8 cellular contexts compared by ENCODE assay signal in genomic region chr9:37753489-37754190, GRCh38. TPM values are rescaled to one million over a fixed set of nuclear protein-coding genes. Genes with fewer than 3 reads are reported as not detected.
A peak's percentile ranks its signal among the peaks of the same experiment; 100 is the strongest.
DNase-seq lines count a peak whose midpoint lies in the region; ATAC-seq and TF ChIP-seq lines count a peak whose summit lies in the region.

Gene TRMT10B, plus strand, starts transcription at chr9:37753805. Its CDS starts 8,127 bp downstream, at chr9:37761932.

- no peaks in the 10 kb centered on the region for H3K9me3 Mint-ChIP-seq in chondrocyte (ENCODE audit: low read depth)

- peaks cover 14% of the 10 kb centered on the region for H3K4me1 Mint-ChIP-seq in chondrocyte (ENCODE audit: low read depth)

- no peaks in the 10 kb centered on the region for H3K36me3 Mint-ChIP-seq in chondrocyte (ENCODE audit: low read depth)

- no peaks in the 10 kb centered on the region for H3K27me3 Mint-ChIP-seq in chondrocyte (ENCODE audit: low read depth)

- ATAC-seq in HG03039 (IDR thresholded peaks at IDR 0.05; ENCODE audit: unreplicated experiment), result peak; percentile 68

- peak within 1 kb of the TSS; percentile 93 for H3K27ac Mint-ChIP-seq in chondrocyte (ENCODE audit: unreplicated experiment)

- peak within 1 kb of the TSS; percentile 98 for H3K4me3 Mint-ChIP-seq in chondrocyte (ENCODE audit: unreplicated experiment)

- TF ChIP-seq CTCF in chondrocyte (IDR thresholded peaks at IDR 0.05), result peak; percentile 27

- DNase-seq in SHP77 (lab: John Stamatoyannopoulos, UW), result peak; percentile 21 to 37
- no peak for DNase-seq in SHP77 treated with DMSO at 0.1 percent for 48 hours (lab: John Stamatoyannopoulos, UW)
- peak; percentile 48 for DNase-seq in NCI-H2196 treated with DMSO at 0.1 percent for 48 hours (lab: John Stamatoyannopoulos, UW; ENCODE audit: unreplicated experiment)
- peak; percentile 53 for DNase-seq in activated CD4-positive, alpha-beta T cell treated with anti-CD3 and anti-CD28 coated beads for 1 hour
- no peak for DNase-seq in chondrocyte (ENCODE audit: low spot score)
- peak; percentile 65 for DNase-seq in kidney glomerular epithelial cell (lab: John Stamatoyannopoulos, UW)
- DNase-seq in stimulated activated CD4-positive, alpha-beta T cell treated with anti-CD3 and anti-CD28 coated beads, Interleukin-1b, Interleukin-23, amount 100 ng/mL, for 1 hour (ENCODE audit: low read depth in 2 of 2), result peak; percentile 7 to 56

RNA-seq across cellular contexts. Expression of gene TRMT10B, which starts in this region (rescaled TPM):
- 4.8 to 5.7 TPM (median 5.2 TPM) in 3 replicates for total RNA-seq in chondrocyte

Comparison
In these comparisons a context has a peak if more than half of its experiments do, and no peak if none do; other contexts are left out.
1. DNase-seq: peak in SHP77 (2 of 2), NCI-H2196 treated with DMSO at 0.1 percent for 48 hours (single experiment), activated CD4-positive, alpha-beta T cell treated with anti-CD3 and anti-CD28 coated beads for 1 hour (single experiment), kidney glomerular epithelial cell (single experiment) and stimulated activated CD4-positive, alpha-beta T cell treated with anti-CD3 and anti-CD28 coated beads, Interleukin-1b, Interleukin-23, amount 100 ng/mL, for 1 hour (2 of 2); none in SHP77 treated with DMSO at 0.1 percent for 48 hours (single experiment) and chondrocyte (single experiment).